8 cellular contexts compared by ENCODE assay signal in the genomic region with DNA sequence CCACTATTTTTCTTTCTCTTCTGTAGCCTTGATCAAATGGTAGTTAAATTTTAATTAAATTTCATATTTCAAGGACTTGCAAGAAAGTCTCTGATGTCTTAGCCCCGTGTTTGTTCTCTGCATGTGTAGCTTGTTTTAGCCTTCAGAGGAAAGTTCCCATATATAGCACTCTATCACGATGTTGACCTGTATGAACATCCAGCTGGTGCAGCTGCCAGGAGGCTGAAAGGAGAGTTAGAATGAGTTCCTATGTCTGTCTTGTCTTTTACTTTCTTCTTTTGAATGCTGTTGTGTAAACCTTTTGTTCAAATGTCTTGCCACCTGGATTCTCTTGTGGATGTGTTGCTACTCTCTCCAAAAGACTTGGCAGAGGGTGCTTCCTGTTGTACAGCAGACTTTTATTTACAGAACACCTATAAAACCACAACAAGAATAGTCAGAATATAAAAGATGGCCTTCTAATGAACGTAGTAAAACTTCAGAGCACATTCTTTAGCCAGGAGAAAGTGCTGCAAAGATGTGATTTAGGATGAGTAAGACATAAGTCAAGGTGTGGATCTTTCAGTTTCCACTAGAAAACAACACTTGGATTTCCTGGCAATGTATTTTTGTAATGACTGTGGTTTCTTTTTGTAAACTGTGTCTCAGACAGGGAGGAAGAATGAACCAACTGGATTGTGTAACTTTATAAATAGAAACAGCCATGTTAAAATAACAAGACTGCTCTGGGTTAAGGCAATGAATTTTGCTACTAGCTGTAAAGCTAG. TPM values are rescaled to one million over a fixed set of nuclear protein-coding genes. Genes with fewer than 3 reads are reported as not detected.
DNase-seq lines count a peak whose midpoint lies in the region; TF ChIP-seq lines count a peak whose summit lies in the region.

No MANE protein-coding gene starts in this region.

- DNase-seq in SHP77 (lab: John Stamatoyannopoulos, UW) (peak; percentile 7 to 17), SHP77 treated with DMSO at 0.1 percent for 48 hours (lab: John Stamatoyannopoulos, UW) (no peak), SK-MEL-5 (ENCODE audit: low read depth, low spot score) (peak; percentile 27), left ventricle myocardium inferior (no peak), uterus (no peak), NCI-H1105 (lab: John Stamatoyannopoulos, UW) (no peak), occipital lobe (lab: John Stamatoyannopoulos, UW) (no peak), erythroblast (lab: John Stamatoyannopoulos, UW) (no peak)

- H3K27ac ChIP-seq in left ventricle myocardium inferior (replicated peaks) (peak overlapping the region; percentile 70), uterus (peak overlapping the region; percentile 67)

- intact Hi-C loops in left ventricle myocardium inferior (cut with micrococcal nuclease) (no loop called here), uterus (cut with DNase I; ENCODE audit: low total_unique reads) (no loop called here)

- TF ChIP-seq POLR2A in uterus (IDR thresholded peaks at IDR 0.05) (no peak), erythroblast (IDR thresholded peaks at IDR 0.05; ENCODE audit: low read length) (no peak)

- H3K27me3 ChIP-seq in left ventricle myocardium inferior (ENCODE audit: low read depth) (no peaks in the 10 kb centered on the region), uterus (no peaks in the 10 kb centered on the region)

- H3K9me3 ChIP-seq in left ventricle myocardium inferior (replicated peaks) (no peaks in the 10 kb centered on the region), uterus (no peaks in the 10 kb centered on the region)

- in situ Hi-C loops in SK-MEL-5 (cut with HindIII; ENCODE audit: low pct_unique_long_range_greater_than_20kb, low sequenced_read_pairs) = no loop called here

- TF ChIP-seq CTCF in left ventricle myocardium inferior (IDR thresholded peaks at IDR 0.05; ENCODE audit: borderline replicate concordance) (no peak), uterus (IDR thresholded peaks at IDR 0.05) (no peak)

- H3K4me1 ChIP-seq in left ventricle myocardium inferior (peaks cover 32% of the 10 kb centered on the region), uterus (peaks cover 0 to 6% of the 10 kb centered on the region in 2 donors)

- no peaks in the 10 kb centered on the region for H3K36me3 ChIP-seq in left ventricle myocardium inferior
- no peaks in the 10 kb centered on the region for H3K36me3 ChIP-seq in uterus

- peak overlapping the region; percentile 22 for H3K4me3 ChIP-seq in left ventricle myocardium inferior
- H3K4me3 ChIP-seq in uterus = no peak overlapping the region

RNA-seq across cellular contexts. Expression of a gene that starts 17.2 kb away (rescaled TPM):
- 41.3 and 56.6 TPM in 2 replicates for total RNA-seq in SK-MEL-5 (2014; rRNA removed; shearing (Covaris generic))
- 14.5 and 24.4 TPM in 2 replicates for polyA plus RNA-seq in SK-MEL-5 (2015; cell fraction: cytosol; rRNA removed)
- polyA plus RNA-seq in SK-MEL-5 (2015; cell fraction: nucleus; rRNA removed) = 29.1 and 35.9 TPM in 2 replicates
- total RNA-seq in left ventricle myocardium inferior = 1.5 TPM
- 10 to 100 TPM in 3 of 4 donors, 1 to 10 TPM in 1; 7.2 to 33.9 (median 13.0) TPM for total RNA-seq in uterus
- total RNA-seq in occipital lobe = 313 TPM

Comparison
In these comparisons a context has a peak if more than half of its experiments do, and no peak if none do; other contexts are left out.
1. DNase-seq: peak in SHP77 (2 of 2) and SK-MEL-5 (single experiment); none in SHP77 treated with DMSO at 0.1 percent for 48 hours (single experiment), left ventricle myocardium inferior (single experiment), uterus (0 of 2), NCI-H1105 (single experiment), occipital lobe (single experiment) and erythroblast (0 of 2).